8 cellular contexts compared by ENCODE assay signal in the genomic region with DNA sequence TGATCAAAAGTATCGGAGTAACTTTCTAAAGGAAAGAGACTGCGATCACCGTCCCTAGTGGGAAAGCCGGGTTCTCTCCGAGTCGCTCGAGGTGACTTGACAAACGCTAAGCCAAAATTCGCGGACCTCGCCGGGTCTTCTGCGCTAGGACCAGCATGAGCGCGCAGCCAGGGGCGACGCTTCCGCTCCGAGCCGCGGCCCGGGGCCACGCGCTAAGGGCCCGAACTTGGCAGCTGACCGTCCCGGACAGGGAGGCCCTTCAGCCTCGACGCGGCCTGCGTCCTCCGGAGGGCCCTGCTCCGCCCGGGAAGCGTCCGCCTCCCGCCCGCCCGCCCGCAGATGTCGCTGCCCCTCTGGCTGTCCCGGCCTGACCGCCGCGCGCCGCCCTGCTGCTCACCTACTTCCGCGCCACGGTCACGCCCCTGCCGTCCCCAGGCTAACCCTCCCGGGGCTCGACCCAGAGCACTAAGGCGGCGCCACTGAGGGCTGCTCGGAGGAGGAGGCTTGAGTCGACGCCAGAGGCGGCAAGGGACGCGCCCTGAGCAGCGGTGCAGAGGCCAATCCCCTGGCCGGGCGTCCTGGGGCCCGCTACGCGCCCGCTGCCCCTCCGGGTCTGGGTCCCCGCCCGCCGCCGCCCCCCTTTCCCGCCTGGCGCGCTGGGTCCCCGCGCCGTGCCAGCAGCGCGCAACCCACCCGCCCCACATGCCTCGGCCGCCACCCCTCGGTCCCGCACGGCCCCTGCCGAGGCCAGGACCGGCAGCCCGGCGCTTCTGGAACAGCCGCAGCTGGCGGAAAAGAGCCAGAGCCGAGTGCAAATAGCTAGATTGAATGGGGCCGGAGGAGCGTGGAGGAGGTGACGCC. TPM values are rescaled to one million over a fixed set of nuclear protein-coding genes. Genes with fewer than 3 reads are reported as not detected.
DNase-seq lines count a peak whose midpoint lies in the region; ATAC-seq, FAIRE-seq and TF ChIP-seq lines count a peak whose summit lies in the region.

No MANE protein-coding gene starts in this region.

- ATAC-seq in GM21825 (IDR thresholded peaks at IDR 0.05; ENCODE audit: unreplicated experiment): peak; percentile 44
- ATAC-seq in heart right ventricle: peak; percentile 67 to 91 (median 74)
- ATAC-seq in psoas muscle: peak; percentile 77 to 80 (median 80)

- H3K27me3 ChIP-seq in heart right ventricle: no peaks in the 10 kb centered on the region
- H3K27me3 ChIP-seq in psoas muscle (ENCODE audit: insufficient read depth in 3 of 3, low read length in 2 of 3): no peaks in the 10 kb centered on the region

- H3K4me1 Mint-ChIP-seq in activated naive CD8-positive, alpha-beta T cell (ENCODE audit: low read depth): peaks cover 20% of the 10 kb centered on the region

- H3K27ac Mint-ChIP-seq in activated naive CD8-positive, alpha-beta T cell: no peak overlapping the region

- H3K9me3 ChIP-seq in ES-I3 (ENCODE audit: control insufficient read depth, insufficient read depth, low read length) (no peaks in the 10 kb centered on the region), heart right ventricle (no peaks in the 10 kb centered on the region), psoas muscle (no peaks in the 10 kb centered on the region)

- H3K27ac ChIP-seq in heart right ventricle (peak overlapping the region; percentile 86 to 100 (median 98)), psoas muscle (peak overlapping the region; percentile 99)

- DNase-seq in LNCaP clone FGC (ENCODE audit: low read depth): peak; percentile 64
- peak; percentile 71 for DNase-seq in SKM-1 (lab: John Stamatoyannopoulos, UW; ENCODE audit: unreplicated experiment)
- peak; percentile 81 to 93 for DNase-seq in heart right ventricle
- peak; percentile 91 to 95 for DNase-seq in psoas muscle
- DNase-seq in urothelium cell line (ENCODE audit: low spot score): peak; percentile 75

- H3K36me3 Mint-ChIP-seq in activated naive CD8-positive, alpha-beta T cell: peaks cover 13% of the 10 kb centered on the region

- no peaks in the 10 kb centered on the region for H3K9me3 Mint-ChIP-seq in activated naive CD8-positive, alpha-beta T cell (ENCODE audit: low read depth)

- H3K4me1 ChIP-seq in ES-I3 (ENCODE audit: insufficient read depth, low read length) (no peaks in the 10 kb centered on the region; the same call in 1 of the 2 replicates), heart right ventricle (peaks cover 3 to 30% (median 17%) of the 10 kb centered on the region in 9 donors), psoas muscle (peaks cover 25% of the 10 kb centered on the region)

- no peaks in the 10 kb centered on the region; the same call in 1 of the 2 replicates for H3K36me3 ChIP-seq in ES-I3 (ENCODE audit: insufficient read depth, low read length)
- H3K36me3 ChIP-seq in heart right ventricle: peaks cover 0 to 15% (median 0%) of the 10 kb centered on the region in 9 donors
- peaks cover 0 to 9% of the 10 kb centered on the region in 2 donors for H3K36me3 ChIP-seq in psoas muscle (ENCODE audit: insufficient read depth in 1 of 2, low read depth in 1 of 2)

- intact Hi-C loops in heart right ventricle (cut with DNase I) (loop anchor here in 5 of 10 donors (5.0 to 10.0 kb wide), 9 partner anchors 170 to 712 kb away; no protein-coding TSS in a partner anchor), psoas muscle (cut with DNase I) (loop anchor here (5.0 to 10.0 kb wide), 7 partner anchors 130 to 432 kb away; no protein-coding TSS in a partner anchor)

- 0% methylated on average over 79 to 98 of the region's 98 CpGs for WGBS in heart right ventricle, 2 donors
- WGBS in psoas muscle, 3 donors: 0% methylated on average over 60 to 97 of the region's 98 CpGs

- no peak for FAIRE-seq in urothelium cell line (lab: Jason Lieb, UNC)

- H3K4me3 Mint-ChIP-seq in activated naive CD8-positive, alpha-beta T cell: peak overlapping the region; percentile 86

- H3K4me3 ChIP-seq in LNCaP clone FGC (ENCODE audit: low read depth, low read length): peak overlapping the region; percentile 94
- H3K4me3 ChIP-seq in heart right ventricle: peak overlapping the region; percentile 54 to 86 (median 67)
- peak overlapping the region; percentile 80 for H3K4me3 ChIP-seq in psoas muscle

- peak overlapping the region; percentile 78 for H3K9ac ChIP-seq in ES-I3 (ENCODE audit: low read depth, low read length)

- no peaks in the 10 kb centered on the region for H3K27me3 Mint-ChIP-seq in activated naive CD8-positive, alpha-beta T cell

- TF ChIP-seq CTCF in LNCaP clone FGC (IDR thresholded peaks at IDR 0.05; ENCODE audit: control insufficient read depth, extremely low read depth, insufficient read depth): peak; percentile 49
- TF ChIP-seq CTCF in heart right ventricle (IDR thresholded peaks at IDR 0.05): peak in 7 of 9 donors; percentile 25 to 62 (median 48)
- TF ChIP-seq CTCF in psoas muscle (IDR thresholded peaks at IDR 0.05): peak; percentile 38

RNA-seq across cellular contexts. Expression of a gene that starts 0.9 kb away (rescaled TPM):
- 1 to 10 TPM; 1.8 to 9.7 (median 4.0) TPM for total RNA-seq in heart right ventricle
- 1 to 10 TPM; 2.8 to 3.6 TPM for polyA plus RNA-seq in heart right ventricle
- total RNA-seq in psoas muscle: 10 to 100 TPM in 2 of 4 donors, 1 to 10 TPM in 2; 5.2 to 15.5 (median 9.3) TPM
- polyA plus RNA-seq in psoas muscle: 1 to 10 TPM; 4.7 to 6.1 (median 4.8) TPM

Comparison
In these comparisons a context has a peak if more than half of its experiments do, and no peak if none do; other contexts are left out.
1. Peak in every context shown above with its lines: DNase-seq, ATAC-seq, H3K4me3 ChIP-seq and H3K27ac ChIP-seq.